Comparison of ENCODE assay signal across 28 cellular contexts in the genomic region with DNA sequence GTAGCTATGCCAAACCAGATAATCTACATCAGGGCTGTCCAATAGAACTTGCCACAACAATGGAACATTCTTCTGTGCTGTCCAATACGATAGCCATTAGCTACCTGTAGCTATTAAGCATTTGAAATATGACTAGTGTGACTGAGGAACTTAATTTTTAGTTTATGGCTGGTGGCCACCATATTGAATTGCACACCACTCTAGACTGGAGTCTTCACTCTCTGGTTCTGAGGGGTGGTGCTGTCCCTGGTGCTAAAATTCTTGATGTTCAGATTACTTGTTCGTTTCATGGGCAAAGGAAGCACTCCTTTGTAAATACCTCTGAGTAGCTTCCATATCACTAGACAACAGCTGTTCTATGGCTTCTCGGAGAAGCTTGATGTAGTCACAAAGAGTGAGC.
"Had no signal": no experiment of that assay in that cellular context is flagged by ENCODE, and none has a peak within 500 bp of the region (broad histone marks: within the 10 kb centered on the region; RNA-seq: fewer than 3 reads in every experiment).

No MANE protein-coding gene starts in this region.

- DNase-seq: activated CD4-positive, alpha-beta T cell treated with anti-CD3 and anti-CD28 coated beads for 4 hours; activated CD4-positive, alpha-beta T cell treated with anti-CD3 and anti-CD28 coated beads, Interleukin-2, amount 50 U/mL, for 4 hours; activated effector memory CD4-positive, alpha-beta T cell treated with anti-CD3 and anti-CD28 coated beads, Interleukin-2, amount 50 U/mL, for 16 hours; activated naive CD4-positive, alpha-beta T cell treated with anti-CD3 and anti-CD28 coated beads, Interleukin-2, amount 10 ng/mL, durations not matched to agents 7 days and 5 days; activated naive CD8-positive, alpha-beta T cell treated with anti-CD3 and anti-CD28 coated beads, Interleukin-2, amount 10 ng/mL, durations not matched to agents 7 days and 5 days; activated T-cell treated with anti-CD3 and anti-CD28 coated beads for 4 hours; brain microvascular endothelial cell; dorsolateral prefrontal cortex; effector memory CD4-positive, alpha-beta T cell; head of caudate nucleus; hippocampal formation; immature natural killer cell; lower lobe of right lung; mesenchymal stem cell; natural killer cell; posterior cingulate gyrus; right cardiac atrium; spleen; stimulated activated naive CD4-positive, alpha-beta T cell; T-helper 9 cell had no signal

- ATAC-seq: left lobe of liver, lower lobe of right lung, natural killer cell, right cardiac atrium had no signal

- H3K4me3 ChIP-seq: ascending aorta, coronary artery, dorsolateral prefrontal cortex, lower lobe of right lung, spleen, suprapubic skin, tibial nerve had no signal

- H3K36me3 ChIP-seq: ascending aorta, brain microvascular endothelial cell, lower lobe of right lung, spleen, suprapubic skin, tibial nerve had no signal

- H3K27ac ChIP-seq: ascending aorta, brain microvascular endothelial cell, coronary artery, dorsolateral prefrontal cortex, lower lobe of right lung, spleen, suprapubic skin, tibial nerve, VCaP had no signal

- FAIRE-seq: endothelial cell of umbilical vein, TTC549 had no signal

- H3K4me1 ChIP-seq: ascending aorta, lower lobe of right lung, spleen, suprapubic skin, tibial nerve had no signal

- H3K27me3 ChIP-seq: ascending aorta, brain microvascular endothelial cell, tibial nerve had no signal
